25 cellular contexts compared by ENCODE assay signal in the genomic region with DNA sequence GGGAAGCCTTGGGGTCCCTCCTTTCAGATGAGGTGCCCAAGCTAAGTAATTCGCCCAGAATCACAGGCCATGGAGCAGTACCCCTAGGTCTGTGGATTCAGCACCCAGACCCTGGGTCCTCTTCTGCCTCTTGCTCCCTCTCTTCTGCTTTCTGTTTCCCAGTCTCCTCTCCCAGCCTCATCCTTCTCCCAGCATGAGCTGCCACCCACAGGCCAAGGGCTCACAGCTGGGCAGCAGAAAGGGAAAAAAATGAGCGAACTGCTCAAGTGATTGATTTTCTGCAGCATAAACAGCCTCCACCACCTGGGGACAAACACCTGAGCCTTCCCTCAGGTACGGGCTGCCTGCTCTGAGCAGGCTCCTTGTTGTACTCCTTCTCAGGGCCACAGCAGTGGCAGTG.
"Had no signal": no experiment of that assay in that cellular context is flagged by ENCODE, and none has a peak within 500 bp of the region (broad histone marks: within the 10 kb centered on the region; RNA-seq: fewer than 3 reads in every experiment).

No MANE protein-coding gene starts in this region.

- H2AFZ ChIP-seq: hepatocyte, neural progenitor cell had no signal

- H3K9me3 ChIP-seq: left lung, psoas muscle, right atrium auricular region, spleen, thoracic aorta, upper lobe of left lung had no signal

- H3K36me3 ChIP-seq: neural progenitor cell had no signal

- H3K4me2 ChIP-seq: hepatocyte, neural progenitor cell had no signal

- H3K27me3 ChIP-seq: dorsolateral prefrontal cortex, hepatocyte, left lung, neural progenitor cell, right atrium auricular region, spleen, upper lobe of left lung had no signal

- DNase-seq: activated CD4-positive, alpha-beta memory T cell treated with anti-CD3 and anti-CD28 coated beads for 36 hours; activated CD4-positive, alpha-beta T cell treated with anti-CD3 and anti-CD28 coated beads for 48 hours; activated gamma-delta T cell; activated T-cell treated with anti-CD3 and anti-CD28 coated beads, Interleukin-2, amount 50 U/mL, for 48 hours; aorta; caudate nucleus; dorsolateral prefrontal cortex; effector memory CD8-positive, alpha-beta T cell; foreskin melanocyte; glutamatergic neuron; kidney glomerular epithelial cell; left lung; naive thymus-derived CD8-positive, alpha-beta T cell; psoas muscle; spleen; stimulated activated CD4-positive, alpha-beta T cell treated with anti-CD3 and anti-CD28 coated beads, Interleukin-4, amount 100 ng/mL, for 1 hour; stimulated activated naive CD4-positive, alpha-beta T cell; upper lobe of left lung had no signal

- H3K4me1 ChIP-seq: psoas muscle, right atrium auricular region, spleen, upper lobe of left lung had no signal

- H3K79me2 ChIP-seq: hepatocyte had no signal

- H3K27ac ChIP-seq: dorsolateral prefrontal cortex, hepatocyte, left lung, neural progenitor cell, psoas muscle, right atrium auricular region, spleen, thoracic aorta, upper lobe of left lung had no signal

- FAIRE-seq: colon, endothelial cell of umbilical vein had no signal

- H3K9ac ChIP-seq: neural progenitor cell had no signal

- H3K4me3 ChIP-seq: dorsolateral prefrontal cortex, hepatocyte, left lung, lung, neural progenitor cell, psoas muscle, right atrium auricular region, spleen, thoracic aorta, upper lobe of left lung had no signal
